ENCODE assay signal across 1 cellular context in the genomic region with DNA sequence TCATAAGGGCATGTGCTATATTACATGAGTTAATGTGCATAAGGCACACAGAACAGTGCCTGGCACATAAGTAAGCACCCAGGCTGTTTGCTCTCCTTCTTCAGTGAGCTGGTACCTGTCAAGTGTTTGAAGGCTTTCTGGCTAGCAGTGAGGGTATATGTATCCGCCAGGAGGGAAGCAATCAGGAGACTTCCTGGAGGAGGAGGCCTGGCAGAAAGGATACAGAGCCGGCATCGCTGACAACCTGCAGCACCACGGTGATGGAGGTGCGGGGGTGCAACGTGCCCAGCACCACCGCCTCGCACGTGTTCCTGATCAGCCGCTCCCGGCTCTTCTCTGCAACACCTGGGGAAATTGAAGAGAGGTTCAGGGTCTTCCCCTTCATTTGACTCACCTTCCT.
TF ChIP-seq lines count a peak whose summit lies in the region.

No MANE protein-coding gene starts in this region.

TF ChIP-seq in HEK293, 187 proteins besides CTCF, POLR2A, EP300 and RAD21:
- TF ChIP-seq, protein P1, sequence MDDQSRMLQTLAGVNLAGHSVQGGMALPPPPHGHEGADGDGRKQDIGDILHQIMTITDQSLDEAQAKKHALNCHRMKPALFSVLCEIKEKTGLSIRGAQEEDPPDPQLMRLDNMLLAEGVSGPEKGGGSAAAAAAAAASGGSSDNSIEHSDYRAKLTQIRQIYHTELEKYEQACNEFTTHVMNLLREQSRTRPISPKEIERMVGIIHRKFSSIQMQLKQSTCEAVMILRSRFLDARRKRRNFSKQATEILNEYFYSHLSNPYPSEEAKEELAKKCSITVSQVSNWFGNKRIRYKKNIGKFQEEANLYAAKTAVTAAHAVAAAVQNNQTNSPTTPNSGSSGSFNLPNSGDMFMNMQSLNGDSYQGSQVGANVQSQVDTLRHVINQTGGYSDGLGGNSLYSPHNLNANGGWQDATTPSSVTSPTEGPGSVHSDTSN (CRISPR knock-in tag; IDR thresholded peaks at IDR 0.05), result 0 out of 2 replicates have a peak, but pooled peaks have one; percentile 6
- TF ChIP-seq, protein P2, sequence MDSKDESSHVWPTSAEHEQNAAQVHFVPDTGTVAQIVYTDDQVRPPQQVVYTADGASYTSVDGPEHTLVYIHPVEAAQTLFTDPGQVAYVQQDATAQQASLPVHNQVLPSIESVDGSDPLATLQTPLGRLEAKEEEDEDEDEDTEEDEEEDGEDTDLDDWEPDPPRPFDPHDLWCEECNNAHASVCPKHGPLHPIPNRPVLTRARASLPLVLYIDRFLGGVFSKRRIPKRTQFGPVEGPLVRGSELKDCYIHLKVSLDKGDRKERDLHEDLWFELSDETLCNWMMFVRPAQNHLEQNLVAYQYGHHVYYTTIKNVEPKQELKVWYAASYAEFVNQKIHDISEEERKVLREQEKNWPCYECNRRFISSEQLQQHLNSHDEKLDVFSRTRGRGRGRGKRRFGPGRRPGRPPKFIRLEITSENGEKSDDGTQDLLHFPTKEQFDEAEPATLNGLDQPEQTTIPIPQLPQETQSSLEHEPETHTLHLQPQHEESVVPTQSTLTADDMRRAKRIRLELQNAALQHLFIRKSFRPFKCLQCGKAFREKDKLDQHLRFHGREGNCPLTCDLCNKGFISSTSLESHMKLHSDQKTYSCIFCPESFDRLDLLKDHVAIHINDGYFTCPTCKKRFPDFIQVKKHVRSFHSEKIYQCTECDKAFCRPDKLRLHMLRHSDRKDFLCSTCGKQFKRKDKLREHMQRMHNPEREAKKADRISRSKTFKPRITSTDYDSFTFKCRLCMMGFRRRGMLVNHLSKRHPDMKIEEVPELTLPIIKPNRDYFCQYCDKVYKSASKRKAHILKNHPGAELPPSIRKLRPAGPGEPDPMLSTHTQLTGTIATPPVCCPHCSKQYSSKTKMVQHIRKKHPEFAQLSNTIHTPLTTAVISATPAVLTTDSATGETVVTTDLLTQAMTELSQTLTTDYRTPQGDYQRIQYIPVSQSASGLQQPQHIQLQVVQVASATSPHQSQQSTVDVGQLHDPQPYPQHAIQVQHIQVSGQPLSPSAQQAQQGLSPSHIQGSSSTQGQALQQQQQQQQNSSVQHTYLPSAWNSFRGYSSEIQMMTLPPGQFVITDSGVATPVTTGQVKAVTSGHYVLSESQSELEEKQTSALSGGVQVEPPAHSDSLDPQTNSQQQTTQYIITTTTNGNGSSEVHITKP (tag by site-specific recombination; IDR thresholded peaks at IDR 0.05), result no peak
